ENCODE assay signal across 8 cellular contexts in genomic region chr1:207321790-207322530, GRCh38. TPM values are rescaled to one million over a fixed set of nuclear protein-coding genes. Genes with fewer than 3 reads are reported as not detected.
DNase-seq lines count a peak whose midpoint lies in the region; ATAC-seq and TF ChIP-seq lines count a peak whose summit lies in the region.

No MANE protein-coding gene starts in this region.

- H3K36me3 ChIP-seq in OCI-LY1 (ENCODE audit: insufficient read depth, low read length): peaks cover 16% of the 10 kb centered on the region; the same call in 1 of the 2 replicates
- H3K36me3 ChIP-seq in liver (ENCODE audit: control insufficient read depth in 4 of 4, insufficient read depth in 3 of 4, low read depth in 1 of 4, low read length in 3 of 4): peaks cover 0 to 10% (median 5%) of the 10 kb centered on the region in 4 donors
- no peaks in the 10 kb centered on the region for H3K36me3 ChIP-seq in thymus (ENCODE audit: control insufficient read depth, insufficient read depth)

- intact Hi-C loops in CD4-positive, alpha-beta T cell (cut with DNase I, micrococcal nuclease): loop anchor here (1.0 to 10.0 kb wide), 7 partner anchors 15 to 433 kb away; partner anchors contain the start of genes PFKFB2 (in 2 of the 2), YOD1 (in 2 of the 2), C4BPB (in 1 of the 2) and CD46 (in 1 of the 2)

- TF ChIP-seq RAD21 in liver (IDR thresholded peaks at IDR 0.05): peak in 1 of 2 donors; percentile 4

- 3% methylated on average over 36 of the region's 36 CpGs for WGBS in liver
- 2% methylated on average over 36 of the region's 36 CpGs for WGBS in thymus

- peaks cover 59% of the 10 kb centered on the region for H3K36me3 Mint-ChIP-seq in CD4-positive, alpha-beta T cell (ENCODE audit: low read depth)

- no peak for TF ChIP-seq CTCF in CD4-positive, alpha-beta T cell (IDR thresholded peaks at IDR 0.05)
- TF ChIP-seq CTCF in OCI-LY1 (IDR thresholded peaks at IDR 0.05; ENCODE audit: low read length) (no peak), liver (IDR thresholded peaks at IDR 0.05; ENCODE audit: low read depth, low read length, missing input control) (no peak)

- no peaks in the 10 kb centered on the region for H3K9me3 ChIP-seq in CD4-positive, alpha-beta T cell (ENCODE audit: control insufficient read depth, low read length)
- no peaks in the 10 kb centered on the region for H3K9me3 ChIP-seq in OCI-LY1 (ENCODE audit: low read length)
- H3K9me3 ChIP-seq in liver (ENCODE audit: control insufficient read depth in 4 of 4, low read length in 3 of 4): no peaks in the 10 kb centered on the region
- no peaks in the 10 kb centered on the region for H3K9me3 ChIP-seq in thymus (ENCODE audit: control insufficient read depth)

- H3K27ac ChIP-seq in CD4-positive, alpha-beta T cell (ENCODE audit: low read depth, low read length): peak overlapping the region; percentile 96
- H3K27ac ChIP-seq in OCI-LY1 (ENCODE audit: low read depth, low read length, poor library complexity, severe bottlenecking) (peak overlapping the region; percentile 3), liver (ENCODE audit: low read depth in 1 of 2, low read length in 2 of 2) (peak overlapping the region; percentile 83 to 87), thymus (ENCODE audit: low read depth) (peak overlapping the region; percentile 95)

- H3K27me3 Mint-ChIP-seq in CD4-positive, alpha-beta T cell: no peaks in the 10 kb centered on the region

- H3K4me3 Mint-ChIP-seq in CD4-positive, alpha-beta T cell: peak overlapping the region; percentile 94

- peak in 2 of 10 experiments; percentile 6 to 8 for DNase-seq in CD4-positive, alpha-beta T cell
- DNase-seq in cerebellar cortex (ENCODE audit: low spot score): peak; percentile 49
- DNase-seq in stimulated activated CD4-positive, alpha-beta T cell treated with anti-CD3 and anti-CD28 coated beads, Interleukin-1b, Interleukin-23, amount 100 ng/mL, for 48 hours: no peak
- no peak for DNase-seq in OCI-M2 (lab: John Stamatoyannopoulos, UW; ENCODE audit: unreplicated experiment)

- H2AFZ ChIP-seq in OCI-LY1 (ENCODE audit: low read length): 0 out of 2 replicates have a peak overlapping the region, but pooled peaks have one; percentile 25

- peak overlapping the region; percentile 76 for H3K4me2 ChIP-seq in OCI-LY1 (ENCODE audit: low read length)

- no peaks in the 10 kb centered on the region for H4K20me1 ChIP-seq in OCI-LY1 (ENCODE audit: insufficient read depth, low read length)

- peak overlapping the region; percentile 74 for H3K9ac ChIP-seq in OCI-LY1 (ENCODE audit: low read length)
- peak overlapping the region; percentile 49 to 82 for H3K9ac ChIP-seq in liver (ENCODE audit: low read depth in 1 of 2, low read length in 2 of 2)

- no peaks in the 10 kb centered on the region for H3F3A ChIP-seq in OCI-LY1 (ENCODE audit: insufficient read depth, low read length)

- peak overlapping the region; percentile 97 for H3K27ac Mint-ChIP-seq in CD4-positive, alpha-beta T cell

- peak overlapping the region; percentile 79 for H3K4me3 ChIP-seq in OCI-LY1 (ENCODE audit: low read depth, low read length, poor library complexity, severe bottlenecking)
- H3K4me3 ChIP-seq in liver (ENCODE audit: low read depth in 1 of 3, low read length in 3 of 3): peak overlapping the region; percentile 59 to 78 (median 77)
- peak overlapping the region; percentile 88 for H3K4me3 ChIP-seq in thymus (ENCODE audit: low read length)

- H3K4me1 Mint-ChIP-seq in CD4-positive, alpha-beta T cell (ENCODE audit: low read depth): peaks cover 52% of the 10 kb centered on the region

- no peaks in the 10 kb centered on the region for H3K9me3 Mint-ChIP-seq in CD4-positive, alpha-beta T cell

- CTCF ChIA-PET in CD4-positive, alpha-beta T cell (lab: Charles Lee): interaction anchor here (0.5 to 3.0 kb wide), 16 partner anchors 9 to 542 kb away, joined by 3 to 16 read pairs (median 4); partner anchors contain the start of gene PFKFB2

- H3K79me2 ChIP-seq in OCI-LY1 (ENCODE audit: insufficient read depth, low read length): no peaks in the 10 kb centered on the region

- H3K4me1 ChIP-seq in OCI-LY1 (ENCODE audit: insufficient read depth, low read length, severe bottlenecking): peaks cover 9% of the 10 kb centered on the region
- H3K4me1 ChIP-seq in liver (ENCODE audit: control insufficient read depth in 4 of 4, insufficient read depth in 4 of 4, low read length in 3 of 4): peaks cover 2 to 15% (median 4%) of the 10 kb centered on the region in 4 donors
- no peaks in the 10 kb centered on the region for H3K4me1 ChIP-seq in thymus (ENCODE audit: control insufficient read depth, insufficient read depth, low read length)

- no peaks in the 10 kb centered on the region for H3K9me2 ChIP-seq in OCI-LY1 (ENCODE audit: low read depth, low read length)

- no peak for ATAC-seq in CD4-positive, alpha-beta T cell (ENCODE audit: poor library complexity)
- ATAC-seq in GM21619 (IDR thresholded peaks at IDR 0.05; ENCODE audit: unreplicated experiment): peak; percentile 3

- no peaks in the 10 kb centered on the region for H3K27me3 ChIP-seq in CD4-positive, alpha-beta T cell (ENCODE audit: control insufficient read depth, insufficient read depth, low read length)
- no peaks in the 10 kb centered on the region for H3K27me3 ChIP-seq in OCI-LY1 (ENCODE audit: insufficient read depth, low read length)
- no peaks in the 10 kb centered on the region for H3K27me3 ChIP-seq in liver (ENCODE audit: control insufficient read depth in 4 of 4, insufficient read depth in 4 of 4, low read length in 3 of 4)
- H3K27me3 ChIP-seq in thymus (ENCODE audit: control insufficient read depth, insufficient read depth): no peaks in the 10 kb centered on the region

- POLR2A ChIA-PET in CD4-positive, alpha-beta T cell (lab: Charles Lee): interaction anchor here (0.6 to 3.2 kb wide), 50 partner anchors 8 to 1691 kb away, joined by 3 to 66 read pairs (median 4); partner anchors contain the start of genes C4BPB, ELK4, FCMR and PFKFB2

TF ChIP-seq in liver, 16 proteins besides CTCF, POLR2A, EP300 and RAD21:
- TF ChIP-seq YY1 (IDR thresholded peaks at IDR 0.05) (no peak), GABPA (IDR thresholded peaks at IDR 0.05 in 1 of 2, conservative IDR thresholded peaks at IDR 0.05 in 1 of 2) (no peak), HNF4G (IDR thresholded peaks at IDR 0.05) (no peak)
TF ChIP-seq in liver: peak in this region for 0.

RNA-seq across cellular contexts. Expression of gene CD55, which starts 0.5 kb away (rescaled TPM):
- 100 to 1,000 TPM; 218 to 229 TPM for total RNA-seq in CD4-positive, alpha-beta T cell
- total RNA-seq in liver: 10 to 100 TPM; 11.0 to 27.6 TPM
- 10 to 100 TPM; 11.9 to 13.3 TPM for polyA plus RNA-seq in liver
- 47.3 TPM for polyA plus RNA-seq in thymus

Comparison
In these comparisons a context has a peak if more than half of its experiments do, and no peak if none do; other contexts are left out.
1. H3K27ac ChIP-seq: peak in every context shown above with its lines; median percentile 96 in CD4-positive, alpha-beta T cell; 95 in thymus; 85 in liver; 3 in OCI-LY1.
2. RNA of gene CD55, which starts 0.5 kb away (total RNA-seq): 218 to 229 TPM in CD4-positive, alpha-beta T cell; 11.0 to 27.6 TPM in liver; every median in the first group is over 4 times any median in the second.
3. Peak in every context shown above with its lines, with median percentiles within 50 percentile points of each other: H3K4me3 ChIP-seq.